ENCODE assay signal across 12 cellular contexts in genomic region chr17:32152130-32152529, GRCh38. TPM values are rescaled to one million over a fixed set of nuclear protein-coding genes. Genes with fewer than 3 reads are reported as not detected.
DNase-seq lines count a peak whose midpoint lies in the region; ATAC-seq, FAIRE-seq and TF ChIP-seq lines count a peak whose summit lies in the region.
"Had no signal": no experiment of that assay in that cellular context is flagged by ENCODE, and none has a peak within 500 bp of the region (broad histone marks: within the 10 kb centered on the region; RNA-seq: fewer than 3 reads in every experiment).

No MANE protein-coding gene starts in this region.

- peak; percentile 15 for FAIRE-seq in HepG2 (lab: Jason Lieb, UNC)
- FAIRE-seq in GM12892 (lab: Jason Lieb, UNC): no peak

- DNase-seq in NOMO-1 (lab: John Stamatoyannopoulos, UW; ENCODE audit: unreplicated experiment in 2 of 2) (peak; percentile 47 to 85), body of pancreas (peak; percentile 41 to 67 (median 62)), HepG2 (ENCODE audit: low spot score) (peak; percentile 25), thyroid gland (peak; percentile 44 to 60), GM12892 (ENCODE audit: insufficient read length) (no peak), globus pallidus (ENCODE audit: low spot score) (no peak)
- DNase-seq: activated CD8-positive, alpha-beta memory T cell treated with anti-CD3 and anti-CD28 coated beads, Interleukin-2, amount 10 ng/mL, durations not matched to agents 7 days and 5 days; NCI-H146; NCI-H524; stimulated activated naive CD4-positive, alpha-beta T cell treated with Interleukin-2 at 50 U/mL for 16 hours had no signal

- peak; percentile 71 for ATAC-seq in body of pancreas
- ATAC-seq in HepG2: peak; percentile 87
- ATAC-seq in HG03039 (IDR thresholded peaks at IDR 0.05; ENCODE audit: unreplicated experiment): no peak
- ATAC-seq: activated CD8-positive, alpha-beta memory T cell treated with anti-CD3 and anti-CD28 coated beads, Interleukin-2, amount 10 ng/mL, durations not matched to agents 7 days and 5 days; HCT116 had no signal

- no peak for TF ChIP-seq POLR2A in body of pancreas (IDR thresholded peaks at IDR 0.05)
- TF ChIP-seq POLR2A in HepG2 (IDR thresholded peaks at IDR 0.05; ENCODE audit: insufficient read depth in 1 of 2, low read depth in 2 of 2, low read length in 2 of 2): no peak
- TF ChIP-seq POLR2A in thyroid gland (IDR thresholded peaks at IDR 0.05): no peak
- no peak for TF ChIP-seq POLR2A in GM12892 (IDR thresholded peaks at IDR 0.05; ENCODE audit: low read depth, low read length)

- H3K36me3 ChIP-seq in body of pancreas (replicated peaks in 1 of 2; ENCODE audit: insufficient read depth in 1 of 2, low read depth in 2 of 2) (peaks cover 0 to 8% of the 10 kb centered on the region in 2 donors), HepG2 (replicated peaks in 1 of 2; ENCODE audit: control insufficient read depth in 1 of 2, insufficient read depth in 2 of 2, low read length in 2 of 2) (peaks cover 2 to 16% of the 10 kb centered on the region in 2 experiments; a peak in 4 of 5 replicates), thyroid gland (peaks cover 0 to 14% of the 10 kb centered on the region in 2 donors)

- no peak overlapping the region; the same call in 1 of the 2 replicates for H3K4me2 ChIP-seq in HepG2 (ENCODE audit: low read depth, low read length)

- H2AFZ ChIP-seq in HepG2 (ENCODE audit: low read length): no peak overlapping the region

- TF ChIP-seq CTCF in body of pancreas (IDR thresholded peaks at IDR 0.05) (no peak), HepG2 (CRISPR knock-in tag; IDR thresholded peaks at IDR 0.05) (no peak), thyroid gland (IDR thresholded peaks at IDR 0.05) (no peak)

- H3K27me3 ChIP-seq in body of pancreas: no peaks in the 10 kb centered on the region
- H3K27me3 ChIP-seq in HepG2 (ENCODE audit: control insufficient read depth in 1 of 2, insufficient read depth in 2 of 2, low read length in 2 of 2): no peaks in the 10 kb centered on the region
- H3K27me3 ChIP-seq in thyroid gland: no peaks in the 10 kb centered on the region

- POLR2A ChIA-PET in HepG2 (lab: Yijun Ruan, JAX): no interaction called here

- peaks cover 22% of the 10 kb centered on the region for H3K79me2 ChIP-seq in HepG2 (ENCODE audit: insufficient read depth, low read length)

- H3K9me3 ChIP-seq in body of pancreas (no peaks in the 10 kb centered on the region), HepG2 (ENCODE audit: low read length) (no peaks in the 10 kb centered on the region), thyroid gland (no peaks in the 10 kb centered on the region)

- peaks cover 8% of the 10 kb centered on the region; the same call in 1 of the 2 replicates for H4K20me1 ChIP-seq in HepG2 (ENCODE audit: insufficient read depth, low read length)

- H3K9ac ChIP-seq in HepG2 (ENCODE audit: insufficient read depth, low read depth, low read length): no peak overlapping the region

- TF ChIP-seq EP300 in HepG2 (IDR thresholded peaks at IDR 0.05; ENCODE audit: low read depth in 2 of 2, low read length in 2 of 2) (no peak), HepG2 (CRISPR knock-in tag; IDR thresholded peaks at IDR 0.05; ENCODE audit: borderline replicate concordance) (no peak)

- WGBS in body of pancreas, 2 donors: 21% methylated on average over 3 of the region's 3 CpGs
- WGBS in HepG2 (ENCODE audit: low lambda C conversion rate): 57% methylated on average over 3 of the region's 3 CpGs
- WGBS in thyroid gland, 2 donors: 35 to 47% methylated on average over 3 of the region's 3 CpGs

- H3K4me3 ChIP-seq in body of pancreas: no peak overlapping the region
- no peak overlapping the region for H3K4me3 ChIP-seq in HepG2 (replicated peaks in 1 of 3; ENCODE audit: insufficient read depth in 1 of 3, low read depth in 2 of 3, low read length in 3 of 3)
- no peak overlapping the region for H3K4me3 ChIP-seq in thyroid gland (replicated peaks in 1 of 3)

- no peak for TF ChIP-seq RAD21 in HepG2 (CRISPR knock-in tag; IDR thresholded peaks at IDR 0.05)

- CTCF ChIA-PET in HepG2 (lab: Yijun Ruan, JAX; ENCODE audit: low intra/inter-chr PET ratio, low total read pairs): no interaction called here

- intact Hi-C loops in body of pancreas (cut with DNase I): no loop called here
- intact Hi-C loops in HepG2 (cut with micrococcal nuclease; ENCODE audit: unreplicated experiment): no loop called here
- intact Hi-C loops in thyroid gland (cut with DNase I): no loop called here

- in situ Hi-C loops in HepG2 (cut with HindIII; ENCODE audit: extremely low pct_ligation_motif_present, low pct_unique_long_range_greater_than_20kb): no loop called here

- H3K4me1 ChIP-seq in body of pancreas (peaks cover 33% of the 10 kb centered on the region), HepG2 (ENCODE audit: insufficient read depth, low read length) (peaks cover 32% of the 10 kb centered on the region), thyroid gland (peaks cover 14 to 27% of the 10 kb centered on the region in 2 donors)

- H3K27ac ChIP-seq in body of pancreas (peak overlapping the region in 2 of 4 donors; percentile 33 to 64), HepG2 (ENCODE audit: extremely low read length, insufficient read depth, low read length) (peak overlapping the region; percentile 38), thyroid gland (peak overlapping the region; percentile 21 to 37 (median 25))

- no TSS peak for BruUV-seq in HepG2 (replicated peaks; lab: Mats Ljungman, UMichigan)

TF ChIP-seq in HepG2, 621 proteins besides CTCF, POLR2A, EP300 and RAD21 (continues in another document):
- TF ChIP-seq SETDB1 (CRISPR knock-in tag; IDR thresholded peaks at IDR 0.05; ENCODE audit: borderline replicate concordance) (no peak), ZNF335 (CRISPR knock-in tag; IDR thresholded peaks at IDR 0.05) (no peak), CSRNP2 (CRISPR knock-in tag; conservative IDR thresholded peaks at IDR 0.05; ENCODE audit: low read depth) (no peak), ZNF543 (CRISPR knock-in tag; IDR thresholded peaks at IDR 0.05) (no peak), SOX6 (IDR thresholded peaks at IDR 0.05) (no peak), SOX6 (CRISPR knock-in tag; IDR thresholded peaks at IDR 0.05) (no peak), ZSCAN29 (CRISPR knock-in tag; conservative IDR thresholded peaks at IDR 0.05) (no peak), ZSCAN20 (CRISPR knock-in tag; IDR thresholded peaks at IDR 0.05; ENCODE audit: borderline replicate concordance) (no peak), LBX2 (CRISPR knock-in tag; IDR thresholded peaks at IDR 0.05; ENCODE audit: borderline replicate concordance) (no peak)

RNA-seq across cellular contexts. Expression of gene RHOT1, which starts 9.8 kb away (rescaled TPM):
- total RNA-seq in body of pancreas (10 to 100 TPM; 15.2 to 25.4 TPM), HepG2 (2016; rRNA removed; fragmentation: Illumina TruSeq; extraction: Trizol) (25.6 and 29.5 TPM in 2 replicates), thyroid gland (10 to 100 TPM; 45.1 to 59.1 (median 51.4) TPM)
- 16.0 and 18.5 TPM in 2 replicates for total RNA-seq in HepG2 (2016; cell fraction: cytosol; rRNA removed; fragmentation: Illumina TruSeq; extraction: Trizol; ENCODE audit: low read depth)
- 28.1 and 32.3 TPM in 2 replicates for total RNA-seq in HepG2 (2016; cell fraction: insoluble cytoplasmic fraction; rRNA removed; fragmentation: Illumina TruSeq; extraction: Trizol)
- 28.9 and 30.2 TPM in 2 replicates for total RNA-seq in HepG2 (2016; cell fraction: membrane; rRNA removed; fragmentation: Illumina TruSeq; extraction: Trizol)
- 26.9 and 28.2 TPM in 2 replicates for total RNA-seq in HepG2 (2016; cell fraction: nucleus; rRNA removed; fragmentation: Illumina TruSeq; extraction: Trizol)
- 32.5 and 41.5 TPM in 2 replicates for polyA plus RNA-seq in HepG2 (2011; rRNA removed)
- polyA plus RNA-seq in HepG2 (2011; cell fraction: cytosol; rRNA removed): 18.7 and 30.4 TPM in 2 replicates
- 9.7 and 15.2 TPM in 2 replicates for polyA plus RNA-seq in HepG2 (2011; cell fraction: nucleus; rRNA removed)
- 16.7 and 20.5 TPM in 2 replicates for polyA plus RNA-seq in HepG2 (2012)
- 7.1 and 8.2 TPM in 2 replicates for polyA plus RNA-seq in HepG2 (2016; cell fraction: cytosol; fragmentation: Illumina TruSeq; extraction: Trizol; ENCODE audit: low read depth)
- polyA plus RNA-seq in HepG2 (2016; cell fraction: insoluble cytoplasmic fraction; fragmentation: Illumina TruSeq; extraction: Trizol; ENCODE audit: low read depth): 29.2 and 30.8 TPM in 2 replicates
- 20.4 and 22.8 TPM in 2 replicates for polyA plus RNA-seq in HepG2 (2016; cell fraction: membrane; fragmentation: Illumina TruSeq; extraction: Trizol; ENCODE audit: low read depth)
- 28.3 and 30.5 TPM in 2 replicates for polyA plus RNA-seq in HepG2 (2016; cell fraction: nucleus; fragmentation: Illumina TruSeq; extraction: Trizol; ENCODE audit: insufficient read depth, low read depth)
- polyA minus RNA-seq in HepG2 (2011; rRNA and poly(A)+ RNA removed; ENCODE audit: low replicate concordance): 19.0 and 20.1 TPM in 2 replicates
- 17.0 and 19.7 TPM in 2 replicates for polyA minus RNA-seq in HepG2 (2011; cell fraction: cytosol; rRNA and poly(A)+ RNA removed)
- 48.0 and 48.5 TPM in 2 replicates for polyA minus RNA-seq in HepG2 (2011; cell fraction: nucleus; rRNA and poly(A)+ RNA removed)
- 29.7 TPM for polyA plus RNA-seq in GM12892 (2012; ENCODE audit: missing spikeins)

Comparison
In these comparisons a context has a peak if more than half of its experiments do, and no peak if none do; other contexts are left out.
1. DNase-seq: peak in NOMO-1 (2 of 2), body of pancreas (4 of 4), HepG2 (single experiment) and thyroid gland (2 of 2); none in GM12892 (single experiment) and globus pallidus (single experiment).